ENCODE assay signal across 17 cellular contexts in the genomic region with DNA sequence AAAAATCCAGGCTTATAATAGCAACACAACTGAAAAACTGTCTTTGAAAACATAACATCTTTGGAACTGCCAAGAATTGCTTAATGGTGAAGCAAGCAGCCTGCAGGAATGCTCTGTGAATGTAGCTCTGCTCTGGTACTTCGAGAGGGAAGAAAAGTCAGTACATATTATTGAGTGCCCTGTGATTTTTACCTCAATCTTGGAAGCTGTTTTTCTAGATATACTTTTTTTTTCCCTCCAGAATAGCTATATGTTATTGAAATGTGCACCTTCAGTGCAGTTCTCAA.
DNase-seq lines count a peak whose midpoint lies in the region; ATAC-seq and TF ChIP-seq lines count a peak whose summit lies in the region.
"Had no signal": no experiment of that assay in that cellular context is flagged by ENCODE, and none has a peak within 500 bp of the region (broad histone marks: within the 10 kb centered on the region; RNA-seq: fewer than 3 reads in every experiment).

No MANE protein-coding gene starts in this region.

- CTCF ChIA-PET in PC-3 (lab: Charles Lee) = interaction anchor here (0.6 to 0.8 kb wide), 3 partner anchors 12 to 440 kb away, joined by 3 read pairs; no protein-coding TSS in a partner anchor

- no peaks in the 10 kb centered on the region for H3K27me3 Mint-ChIP-seq in mesothelial cell of epicardium (ENCODE audit: low read depth)

- no CpG with 5 or more reads among the region's 1 CpG for WGBS in mesenchymal stem cell

- no peak for ATAC-seq in PC-3
- ATAC-seq: HepG2 had no signal

- peaks cover 15% of the 10 kb centered on the region for H3K79me1 ChIP-seq in mesenchymal stem cell (replicated peaks; ENCODE audit: low read length, poor library complexity, severe bottlenecking)

- POLR2A ChIA-PET in PC-3 (lab: Charles Lee; ENCODE audit: unreplicated experiment) = interaction anchor here (0.6 kb wide), 2 partner anchors 240 to 780 kb away, joined by 3 to 5 read pairs; no protein-coding TSS in a partner anchor

- H3K23ac ChIP-seq in mesenchymal stem cell (ENCODE audit: low read length in 2 of 2) = no peak overlapping the region

- H2BK120ac ChIP-seq in mesenchymal stem cell (ENCODE audit: low read depth, low read length) = no peak overlapping the region

- peaks cover 11% of the 10 kb centered on the region for H3K9me3 Mint-ChIP-seq in mesothelial cell of epicardium

- H3K9me3 ChIP-seq in PC-3 (ENCODE audit: low read length) = no peaks in the 10 kb centered on the region
- H3K9me3 ChIP-seq in mesenchymal stem cell (ENCODE audit: control insufficient read depth, low read length) = no peaks in the 10 kb centered on the region
- H3K9me3 ChIP-seq in MG63 = no peaks in the 10 kb centered on the region
- H3K9me3 ChIP-seq: colonic mucosa had no signal

- no peaks in the 10 kb centered on the region for H3K9me2 ChIP-seq in PC-3 (replicated peaks; ENCODE audit: low read length)

- no peak overlapping the region for H3K4ac ChIP-seq in mesenchymal stem cell (ENCODE audit: low read depth in 1 of 2, low read length in 2 of 2)

- no peak overlapping the region for H3K14ac ChIP-seq in mesenchymal stem cell (ENCODE audit: low read length in 2 of 2)

- H3K27me3 ChIP-seq in PC-3 (ENCODE audit: low read length) (no peaks in the 10 kb centered on the region), mesenchymal stem cell (ENCODE audit: control insufficient read depth in 1 of 2, insufficient read depth in 1 of 2, low read length in 2 of 2) (no peaks in the 10 kb centered on the region), MG63 (no peaks in the 10 kb centered on the region)
- H3K27me3 ChIP-seq: colonic mucosa had no signal

- TF ChIP-seq CTCF in PC-3 (conservative IDR thresholded peaks at IDR 0.05; ENCODE audit: low read depth, low read length) = no peak
- TF ChIP-seq CTCF in epithelial cell of esophagus (IDR thresholded peaks at IDR 0.05; ENCODE audit: insufficient read depth, low read depth, low read length, missing control alignments) = no peak
- TF ChIP-seq CTCF in mesothelial cell of epicardium (IDR thresholded peaks at IDR 0.05; ENCODE audit: unreplicated experiment) = no peak

- H2AFZ ChIP-seq in PC-3 (ENCODE audit: low read length) (no peak overlapping the region), mesenchymal stem cell (ENCODE audit: low read depth, low read length) (no peak overlapping the region)

- no peak overlapping the region for H2BK12ac ChIP-seq in mesenchymal stem cell (ENCODE audit: low read length in 2 of 2)

- peaks cover 4% of the 10 kb centered on the region for H3K4me1 Mint-ChIP-seq in mesothelial cell of epicardium

- H4K20me1 ChIP-seq in PC-3 (ENCODE audit: low read length) = 0 out of 2 replicates have a peak, but pooled peaks cover 4% of the 10 kb centered on the region

- peak overlapping the region; percentile 41 for H3K4me2 ChIP-seq in PC-3 (ENCODE audit: low read length)
- H3K4me2 ChIP-seq in mesenchymal stem cell (ENCODE audit: low read length, poor library complexity, severe bottlenecking) = no peak overlapping the region

- peaks cover 4% of the 10 kb centered on the region; the same call in 1 of the 2 replicates for H3K36me3 ChIP-seq in PC-3 (ENCODE audit: low read depth, low read length)
- no peaks in the 10 kb centered on the region for H3K36me3 ChIP-seq in mesenchymal stem cell (ENCODE audit: control insufficient read depth in 1 of 2, insufficient read depth in 2 of 2, low read depth in 1 of 2, low read length in 2 of 2)
- H3K36me3 ChIP-seq in MG63 = no peaks in the 10 kb centered on the region
- H3K36me3 ChIP-seq: colonic mucosa had no signal

- H3K4me3 ChIP-seq in PC-3 (ENCODE audit: low read length) = no peak overlapping the region
- H3K4me3 ChIP-seq in epithelial cell of esophagus (ENCODE audit: low read length) = no peak overlapping the region
- H3K4me3 ChIP-seq in mesenchymal stem cell (ENCODE audit: insufficient read depth in 1 of 2, low read depth in 1 of 2, low read length in 2 of 2) = no peak overlapping the region
- no peak overlapping the region for H3K4me3 ChIP-seq in MG63
- H3K4me3 ChIP-seq: colonic mucosa had no signal

- H3K27ac ChIP-seq in PC-3 (ENCODE audit: low read length) = peak overlapping the region; percentile 52; the same call in 1 of the 2 replicates
- no peak overlapping the region for H3K27ac ChIP-seq in mesenchymal stem cell (ENCODE audit: low read length, poor library complexity, severe bottlenecking)
- H3K27ac ChIP-seq: colonic mucosa had no signal

- intact Hi-C loops in PC-3 (cut with micrococcal nuclease) = no loop called here

- H3K4me3 Mint-ChIP-seq in mesothelial cell of epicardium = no peak overlapping the region

- peak; percentile 37 for DNase-seq in AG08396 (ENCODE audit: low spot score)
- no peak for DNase-seq in PC-3
- peak; percentile 56 for DNase-seq in epithelial cell of esophagus (ENCODE audit: low read depth)
- DNase-seq in mesenchymal stem cell = peak; percentile 43
- DNase-seq in MG63 = no peak
- no peak for DNase-seq in NCI-H345 (lab: John Stamatoyannopoulos, UW)
- no peak for DNase-seq in mesothelial cell of epicardium (ENCODE audit: low spot score in 2 of 2, unreplicated experiment in 2 of 2)
- DNase-seq in globus pallidus (ENCODE audit: low spot score) = no peak
- DNase-seq: activated CD4-positive, alpha-beta T cell treated with anti-CD3 and anti-CD28 coated beads for 4 hours; activated CD8-positive, alpha-beta memory T cell treated with anti-CD3 and anti-CD28 coated beads, Interleukin-2, amount 50 U/mL, for 48 hours; aorta; colonic mucosa; left cardiac atrium; MM.1S; NCI-H2029 treated with DMSO at 0.1 percent for 48 hours; NCI-H526 had no signal

- no peak overlapping the region for H2BK5ac ChIP-seq in mesenchymal stem cell (ENCODE audit: low read depth, low read length, poor library complexity, severe bottlenecking)

- H4K91ac ChIP-seq in mesenchymal stem cell (ENCODE audit: low read length) = no peak overlapping the region

- H3K18ac ChIP-seq in mesenchymal stem cell (ENCODE audit: low read depth in 1 of 2, low read length in 2 of 2) = no peak overlapping the region

- no peak overlapping the region for H3K27ac Mint-ChIP-seq in mesothelial cell of epicardium

- H3K79me2 ChIP-seq in PC-3 (ENCODE audit: low read length) = peaks cover 67% of the 10 kb centered on the region

- no peak overlapping the region for H4K8ac ChIP-seq in mesenchymal stem cell (ENCODE audit: low read length)

- H3K9ac ChIP-seq in PC-3 (ENCODE audit: low read length) = no peak overlapping the region
- no peak overlapping the region for H3K9ac ChIP-seq in mesenchymal stem cell (ENCODE audit: low read length)

- no peak overlapping the region for H2BK15ac ChIP-seq in mesenchymal stem cell (ENCODE audit: low read depth, poor library complexity, severe bottlenecking)

- H3F3A ChIP-seq in PC-3 (ENCODE audit: low read length, unreplicated experiment) = no peaks in the 10 kb centered on the region

- peaks cover 23% of the 10 kb centered on the region for H3K4me1 ChIP-seq in PC-3 (ENCODE audit: insufficient read depth, low read length)
- no peaks in the 10 kb centered on the region for H3K4me1 ChIP-seq in mesenchymal stem cell (ENCODE audit: control insufficient read depth, insufficient read depth, low read depth, low read length)
- H3K4me1 ChIP-seq: colonic mucosa had no signal

- H3K36me3 Mint-ChIP-seq in mesothelial cell of epicardium = no peaks in the 10 kb centered on the region

- no peak overlapping the region for H2AK5ac ChIP-seq in mesenchymal stem cell (ENCODE audit: low read length, severe bottlenecking)

- BruUV-seq in PC-3 (replicated peaks; lab: Mats Ljungman, UMichigan) = no TSS peak

Comparison
In these comparisons a context has a peak if more than half of its experiments do, and no peak if none do; other contexts are left out.
1. DNase-seq: peak in AG08396 (single experiment), epithelial cell of esophagus (single experiment) and mesenchymal stem cell (single experiment); none in PC-3 (single experiment), MG63 (single experiment), NCI-H345 (single experiment), mesothelial cell of epicardium (0 of 2) and globus pallidus (single experiment).